ENCODE assay signal across 8 cellular contexts in the genomic region with DNA sequence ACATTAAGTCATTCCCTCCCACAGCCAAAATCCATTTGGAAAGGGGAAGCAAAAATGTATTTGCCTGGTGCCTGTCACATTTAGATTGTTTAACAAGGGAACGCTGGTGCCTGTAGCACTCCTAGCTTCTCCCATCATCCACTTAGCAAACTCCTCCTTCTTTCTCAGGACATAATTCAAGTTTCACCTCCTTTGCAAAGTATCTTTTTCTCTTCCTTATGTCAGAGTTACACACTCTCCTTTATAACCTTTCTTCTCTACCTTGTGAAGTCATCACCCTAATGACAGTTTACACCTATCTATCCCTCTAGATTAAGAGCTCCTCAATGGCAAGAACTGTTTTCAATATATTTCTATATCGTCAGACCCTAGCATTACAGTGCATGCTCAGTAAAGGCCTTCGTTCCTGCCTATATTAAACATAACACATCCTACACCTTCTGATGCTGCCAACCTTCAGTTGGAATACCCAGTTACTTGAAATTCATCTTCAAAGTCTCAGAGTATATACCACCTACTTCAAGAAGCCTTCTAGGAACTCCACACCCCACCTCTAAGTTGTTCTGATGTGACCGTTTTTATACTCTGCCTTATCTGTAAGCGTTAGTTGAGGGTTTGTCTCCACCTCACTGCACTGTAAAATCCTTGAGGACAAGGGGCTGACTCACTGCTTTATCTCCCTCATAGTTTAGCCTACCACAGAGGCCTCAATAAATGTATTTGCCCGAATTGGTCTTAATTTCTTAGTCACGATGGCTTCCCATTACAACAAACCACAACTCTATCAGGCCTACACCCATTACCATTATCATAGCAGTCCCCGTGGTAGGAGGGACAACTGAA. TPM values are rescaled to one million over a fixed set of nuclear protein-coding genes. Genes with fewer than 3 reads are reported as not detected.
DNase-seq lines count a peak whose midpoint lies in the region; ATAC-seq and TF ChIP-seq lines count a peak whose summit lies in the region.

No MANE protein-coding gene starts in this region.

- DNase-seq in ACHN: peak; percentile 27
- DNase-seq in HK-2 (ENCODE audit: unreplicated experiment): peak; percentile 24
- DNase-seq in astrocyte of the cerebellum (ENCODE audit: low read depth): peak; percentile 27
- no peak for DNase-seq in lung (ENCODE audit: low spot score)
- no peak for DNase-seq in DMS153 treated with DMSO at 0.1 percent for 48 hours (lab: John Stamatoyannopoulos, UW; ENCODE audit: unreplicated experiment)
- no peak for DNase-seq in NCI-H1092 (lab: John Stamatoyannopoulos, UW)

- no peak for ATAC-seq in lung (ENCODE audit: insufficient read depth, low FRiP score)
- no peak for ATAC-seq in GM19035 (IDR thresholded peaks at IDR 0.05; ENCODE audit: unreplicated experiment)
- no peak for ATAC-seq in GM21737 (IDR thresholded peaks at IDR 0.05; ENCODE audit: unreplicated experiment)

- TF ChIP-seq CTCF in astrocyte of the cerebellum (IDR thresholded peaks at IDR 0.05; ENCODE audit: low read depth, low read length, missing control alignments) (no peak), lung (IDR thresholded peaks at IDR 0.05; ENCODE audit: control extremely low read depth, extremely low read depth) (no peak)

- no peaks in the 10 kb centered on the region for H3K27me3 ChIP-seq in lung (ENCODE audit: control insufficient read depth, insufficient read depth)

- H3K27ac ChIP-seq in lung (ENCODE audit: low read depth in 1 of 2, low read length in 1 of 2): peak overlapping the region; percentile 3 to 69

- H3K9me3 ChIP-seq in lung (ENCODE audit: control insufficient read depth in 2 of 2, insufficient read depth in 1 of 2, low read length in 1 of 2): no peaks in the 10 kb centered on the region

- no peaks in the 10 kb centered on the region for H3K36me3 ChIP-seq in lung (ENCODE audit: control insufficient read depth in 2 of 2, insufficient read depth in 2 of 2, low read length in 2 of 2)

- no peak overlapping the region for H3K4me3 ChIP-seq in astrocyte of the cerebellum (ENCODE audit: low read depth, low read length)
- H3K4me3 ChIP-seq in lung: no peak overlapping the region

- in situ Hi-C loops in ACHN (cut with HindIII; ENCODE audit: low pct_ligation_motif_present, low pct_unique_long_range_greater_than_20kb, low sequenced_read_pairs) (no loop called here), astrocyte of the cerebellum (cut with HindIII; ENCODE audit: low sequenced_read_pairs) (no loop called here)

- 71 to 82% methylated on average over 8 of the region's 8 CpGs for WGBS in lung, 2 donors

- H3K4me1 ChIP-seq in lung (ENCODE audit: control insufficient read depth in 2 of 2, insufficient read depth in 2 of 2, low read length in 2 of 2): peaks cover 1 to 6% of the 10 kb centered on the region in 2 donors

RNA-seq across cellular contexts. Expression of gene EPS15, which starts 1.0 kb away (rescaled TPM):
- total RNA-seq in lung: 10 to 100 TPM; 71.1 to 87.2 TPM
- polyA plus RNA-seq in lung: 10 to 100 TPM; 19.2 to 19.8 TPM

Comparison
In these comparisons a context has a peak if more than half of its experiments do, and no peak if none do; other contexts are left out.
1. DNase-seq: peak in ACHN (single experiment), HK-2 (single experiment) and astrocyte of the cerebellum (single experiment); none in lung (single experiment), DMS153 treated with DMSO at 0.1 percent for 48 hours (single experiment) and NCI-H1092 (single experiment).